25 cellular contexts compared by ENCODE assay signal in the genomic region with DNA sequence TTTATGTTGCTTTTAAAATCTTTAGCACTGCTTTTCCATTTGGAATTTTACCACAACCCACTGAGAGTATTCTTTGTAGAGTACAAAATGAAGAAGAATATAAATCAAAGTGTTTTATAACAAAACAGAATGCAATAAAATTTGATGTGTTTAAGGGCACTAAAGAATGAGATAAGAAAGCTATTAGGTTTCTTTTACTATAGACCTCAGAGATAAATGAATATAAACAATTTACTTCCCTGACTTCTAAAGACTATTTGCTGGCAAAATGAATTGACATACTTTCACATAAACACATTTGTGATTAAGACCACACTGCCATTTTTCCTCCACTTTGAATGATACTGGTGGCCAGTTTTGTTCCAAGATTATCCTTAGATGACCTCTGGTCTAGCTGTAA.
"Had no signal": no experiment of that assay in that cellular context is flagged by ENCODE, and none has a peak within 500 bp of the region (broad histone marks: within the 10 kb centered on the region; RNA-seq: fewer than 3 reads in every experiment).

No MANE protein-coding gene starts in this region.

- DNase-seq: Kasumi-1, MV-4-11, NCI-H1048, NCI-H1105, NCI-H1417, NCI-H1436 treated with DMSO at 0.1 percent for 48 hours, NCI-H1694, NCI-H187 treated with DMSO at 0.1 percent for 48 hours, NCI-H2029 treated with DMSO at 0.1 percent for 48 hours, NCI-H2227 treated with DMSO at 0.1 percent for 48 hours, NCI-H446, NCI-H510A, NCI-H524 treated with DMSO at 0.1 percent for 48 hours, NCI-H69, NCI-H774, Right ventricle myocardium superior, RPMI8226, SIG-M5 had no signal

- H3K27ac ChIP-seq: HL-60, KMS-11, SK-N-MC had no signal

- H3K27me3 ChIP-seq: SJSA1 had no signal

- FAIRE-seq: HTR-8/SVneo, K562, RCC 7860 had no signal

- ATAC-seq: K562 had no signal
